20 cellular contexts compared by ENCODE assay signal in genomic region chr4:33724685-33725084, GRCh38.
"Had no signal": no experiment of that assay in that cellular context is flagged by ENCODE, and none has a peak within 500 bp of the region (broad histone marks: within the 10 kb centered on the region; RNA-seq: fewer than 3 reads in every experiment).

No MANE protein-coding gene starts in this region.

- H3K4me3 Mint-ChIP-seq: activated CD8-positive, alpha-beta T cell treated with anti-CD3 and anti-CD28 coated beads, Interleukin-2, amount 10 ng/mL, durations not matched to agents 7 days and 5 days; activated naive CD8-positive, alpha-beta T cell treated with anti-CD3 and anti-CD28 coated beads, Interleukin-2, amount 50 U/mL, for 24 hours; activated T-helper 1 cell treated with anti-CD3 and anti-CD28 coated beads, Interleukin-12 subunit alpha, Interleukin-12 subunit beta, Interleukin-2, Interleukin-4 antibody, amounts not matched to agents 30 ng/mL and 10 ng/mL and 1 ng/mL, durations not matched to agents 14 hours and 24 hours and 36 hours; naive B cell; neural progenitor cell had no signal

- H2AFZ ChIP-seq: neural progenitor cell had no signal

- H3K4me1 Mint-ChIP-seq: activated naive CD8-positive, alpha-beta T cell treated with anti-CD3 and anti-CD28 coated beads, Interleukin-2, amount 50 U/mL, for 24 hours; naive B cell; neural progenitor cell had no signal

- H3K36me3 ChIP-seq: brain microvascular endothelial cell, esophagus squamous epithelium, heart left ventricle, lower lobe of right lung, neural progenitor cell, upper lobe of right lung, WERI-Rb-1 had no signal

- H3K27me3 ChIP-seq: brain microvascular endothelial cell, esophagus squamous epithelium, heart left ventricle, neural progenitor cell, upper lobe of right lung had no signal

- H3K9me3 ChIP-seq: esophagus squamous epithelium, heart left ventricle, lower lobe of right lung, upper lobe of right lung had no signal

- H3K27me3 Mint-ChIP-seq: activated naive CD8-positive, alpha-beta T cell treated with anti-CD3 and anti-CD28 coated beads, Interleukin-2, amount 50 U/mL, for 24 hours; naive B cell had no signal

- H3K9me3 Mint-ChIP-seq: neural progenitor cell had no signal

- H3K27ac ChIP-seq: brain microvascular endothelial cell, coronary artery, esophagus squamous epithelium, heart left ventricle, lower lobe of right lung, neural progenitor cell, upper lobe of right lung, WERI-Rb-1 had no signal

- H3K9ac ChIP-seq: neural progenitor cell had no signal

- H3K4me3 ChIP-seq: coronary artery, esophagus squamous epithelium, heart left ventricle, lower lobe of right lung, neural progenitor cell, upper lobe of right lung had no signal

- H3K27ac Mint-ChIP-seq: activated CD8-positive, alpha-beta T cell treated with anti-CD3 and anti-CD28 coated beads, Interleukin-2, amount 10 ng/mL, durations not matched to agents 7 days and 5 days; activated naive CD8-positive, alpha-beta T cell treated with anti-CD3 and anti-CD28 coated beads, Interleukin-2, amount 50 U/mL, for 24 hours; activated T-helper 1 cell treated with anti-CD3 and anti-CD28 coated beads, Interleukin-12 subunit alpha, Interleukin-12 subunit beta, Interleukin-2, Interleukin-4 antibody, amounts not matched to agents 30 ng/mL and 10 ng/mL and 1 ng/mL, durations not matched to agents 14 hours and 24 hours and 36 hours; naive B cell; neural progenitor cell had no signal

- H3K4me1 ChIP-seq: esophagus squamous epithelium, heart left ventricle, lower lobe of right lung, neural progenitor cell, upper lobe of right lung had no signal

- DNase-seq: activated CD4-positive, alpha-beta T cell treated with anti-CD3 and anti-CD28 coated beads for 1 hour; activated CD4-positive, alpha-beta T cell treated with anti-CD3 and anti-CD28 coated beads, Interleukin-2, amount 50 U/mL, for 1 hour; activated CD8-positive, alpha-beta T cell treated with anti-CD3 and anti-CD28 coated beads, Interleukin-2, amount 10 ng/mL, durations not matched to agents 7 days and 5 days; activated gamma-delta T cell; activated naive CD4-positive, alpha-beta T cell treated with anti-CD3 and anti-CD28 coated beads, Interleukin-2, amount 50 U/mL, for 16 hours; activated naive CD8-positive, alpha-beta T cell treated with anti-CD3 and anti-CD28 coated beads, Interleukin-2, amount 50 U/mL, for 24 hours; anterior cingulate cortex; brain microvascular endothelial cell; esophagus squamous epithelium; heart left ventricle; lower lobe of right lung; naive B cell; stimulated activated CD4-positive, alpha-beta T cell treated with anti-CD3 and anti-CD28 coated beads, Interleukin-4, amount 100 ng/mL, for 24 hours; stimulated activated naive CD4-positive, alpha-beta T cell treated with Interleukin-2 at 50 U/mL for 16 hours; upper lobe of right lung; WERI-Rb-1 had no signal

- ATAC-seq: activated CD8-positive, alpha-beta T cell treated with anti-CD3 and anti-CD28 coated beads, Interleukin-2, amount 10 ng/mL, durations not matched to agents 7 days and 5 days; activated naive CD8-positive, alpha-beta T cell treated with anti-CD3 and anti-CD28 coated beads, Interleukin-2, amount 50 U/mL, for 24 hours; heart left ventricle; left lobe of liver; lower lobe of right lung; upper lobe of right lung had no signal

- H3K36me3 Mint-ChIP-seq: naive B cell, neural progenitor cell had no signal

- H3K4me2 ChIP-seq: neural progenitor cell had no signal
